ENCODE assay signal across 1 cellular context in genomic region chr17:55274371-55275255, GRCh38.
TF ChIP-seq lines count a peak whose summit lies in the region.

No MANE protein-coding gene starts in this region.

TF ChIP-seq in SK-N-SH, 30 proteins besides CTCF, POLR2A, EP300 and RAD21 (continued from another document):
- TF ChIP-seq ELF1 (IDR thresholded peaks at IDR 0.05) (no peak), GATA2 (CRISPR knock-in tag; IDR thresholded peaks at IDR 0.05) (no peak), MXI1 (IDR thresholded peaks at IDR 0.05; ENCODE audit: low read depth, low read length) (no peak), GABPA (IDR thresholded peaks at IDR 0.05; ENCODE audit: low read depth) (no peak), TCF12 (IDR thresholded peaks at IDR 0.05) (no peak)
- TF ChIP-seq, protein P1, sequence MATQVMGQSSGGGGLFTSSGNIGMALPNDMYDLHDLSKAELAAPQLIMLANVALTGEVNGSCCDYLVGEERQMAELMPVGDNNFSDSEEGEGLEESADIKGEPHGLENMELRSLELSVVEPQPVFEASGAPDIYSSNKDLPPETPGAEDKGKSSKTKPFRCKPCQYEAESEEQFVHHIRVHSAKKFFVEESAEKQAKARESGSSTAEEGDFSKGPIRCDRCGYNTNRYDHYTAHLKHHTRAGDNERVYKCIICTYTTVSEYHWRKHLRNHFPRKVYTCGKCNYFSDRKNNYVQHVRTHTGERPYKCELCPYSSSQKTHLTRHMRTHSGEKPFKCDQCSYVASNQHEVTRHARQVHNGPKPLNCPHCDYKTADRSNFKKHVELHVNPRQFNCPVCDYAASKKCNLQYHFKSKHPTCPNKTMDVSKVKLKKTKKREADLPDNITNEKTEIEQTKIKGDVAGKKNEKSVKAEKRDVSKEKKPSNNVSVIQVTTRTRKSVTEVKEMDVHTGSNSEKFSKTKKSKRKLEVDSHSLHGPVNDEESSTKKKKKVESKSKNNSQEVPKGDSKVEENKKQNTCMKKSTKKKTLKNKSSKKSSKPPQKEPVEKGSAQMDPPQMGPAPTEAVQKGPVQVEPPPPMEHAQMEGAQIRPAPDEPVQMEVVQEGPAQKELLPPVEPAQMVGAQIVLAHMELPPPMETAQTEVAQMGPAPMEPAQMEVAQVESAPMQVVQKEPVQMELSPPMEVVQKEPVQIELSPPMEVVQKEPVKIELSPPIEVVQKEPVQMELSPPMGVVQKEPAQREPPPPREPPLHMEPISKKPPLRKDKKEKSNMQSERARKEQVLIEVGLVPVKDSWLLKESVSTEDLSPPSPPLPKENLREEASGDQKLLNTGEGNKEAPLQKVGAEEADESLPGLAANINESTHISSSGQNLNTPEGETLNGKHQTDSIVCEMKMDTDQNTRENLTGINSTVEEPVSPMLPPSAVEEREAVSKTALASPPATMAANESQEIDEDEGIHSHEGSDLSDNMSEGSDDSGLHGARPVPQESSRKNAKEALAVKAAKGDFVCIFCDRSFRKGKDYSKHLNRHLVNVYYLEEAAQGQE (IDR thresholded peaks at IDR 0.05; ENCODE audit: low read depth, low read length), result no peak
